Comparison of ENCODE assay signal across 1 cellular context in the genomic region with DNA sequence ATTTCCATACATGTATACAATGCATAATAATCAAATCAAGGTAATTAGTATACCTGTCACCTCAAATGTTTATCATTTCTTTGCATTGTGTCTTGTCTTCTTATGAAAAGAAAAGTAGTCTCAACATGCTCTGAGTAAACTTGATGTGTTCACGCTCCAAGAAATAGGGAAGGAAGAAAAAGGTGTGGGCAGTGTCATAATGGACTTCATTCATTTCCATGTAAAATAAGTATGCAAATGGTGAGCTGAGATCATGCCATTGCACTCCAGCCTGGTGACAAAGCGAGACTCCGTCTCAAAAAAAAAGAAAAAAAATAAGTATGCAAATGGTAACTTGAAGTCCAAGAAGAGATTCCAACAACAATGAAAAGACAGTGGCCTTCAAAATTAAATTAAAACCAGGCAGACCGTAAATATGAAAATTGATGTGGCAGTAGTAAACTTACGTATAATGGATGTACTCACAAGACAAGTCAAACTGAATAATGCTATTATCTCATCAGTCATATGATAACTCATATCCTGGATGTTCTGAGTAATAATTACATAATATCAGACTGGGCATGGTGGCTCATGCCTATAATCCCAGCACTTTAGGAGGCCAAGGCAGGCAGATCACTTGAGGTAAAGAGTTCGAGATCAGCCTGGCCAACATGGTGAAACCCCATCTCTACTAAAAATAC.
TF ChIP-seq lines count a peak whose summit lies in the region.

No MANE protein-coding gene starts in this region.

TF ChIP-seq in SK-N-SH, 30 proteins besides CTCF, POLR2A, EP300 and RAD21 (continued from another document):
- no peak for TF ChIP-seq TAF1 (IDR thresholded peaks at IDR 0.05; ENCODE audit: borderline replicate concordance, low read depth, low read length)
TF ChIP-seq in SK-N-SH: peak in this region for 3.
